In the genomic region with DNA sequence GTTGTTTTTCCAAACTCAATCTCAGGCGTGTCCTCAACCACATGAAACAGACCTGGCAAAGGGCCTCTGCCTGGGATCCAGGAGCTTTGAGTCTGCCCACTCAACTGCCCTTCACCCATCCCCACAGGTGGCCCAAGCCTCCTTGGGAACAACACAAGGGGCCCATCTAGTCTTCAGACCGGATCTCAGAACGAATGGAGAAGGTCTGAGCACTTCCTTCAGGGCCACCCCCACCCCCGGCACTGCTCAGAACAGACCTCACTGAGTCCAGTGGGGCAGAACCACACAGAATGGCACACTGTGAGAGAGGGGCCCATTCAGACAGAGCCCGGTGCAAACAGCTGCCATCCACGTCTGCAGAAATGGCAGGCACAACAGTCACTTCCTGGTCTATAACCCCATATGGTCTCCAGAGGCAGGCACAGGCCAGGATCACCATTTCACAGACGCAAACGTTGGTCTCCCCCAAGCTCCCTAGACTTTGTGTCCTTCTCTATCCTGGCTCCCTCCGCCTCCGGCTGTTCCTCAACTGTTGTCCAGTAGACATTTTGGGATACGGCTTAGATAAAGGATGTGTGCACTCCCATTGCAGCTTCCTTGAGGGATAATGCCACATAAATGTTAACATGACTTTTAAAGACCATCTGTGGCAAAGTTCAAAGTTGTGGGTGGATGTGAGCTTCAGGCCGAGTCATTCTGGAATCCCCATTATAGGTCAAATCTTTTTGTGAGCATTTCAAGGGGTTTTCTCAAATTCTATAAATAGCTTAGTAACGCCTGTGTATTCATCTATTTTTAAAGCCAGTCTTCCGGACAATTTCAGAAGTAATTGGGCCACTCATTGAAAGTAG, we compare ENCODE assay signal across 8 cellular contexts.
DNase-seq lines count a peak whose midpoint lies in the region; ATAC-seq and TF ChIP-seq lines count a peak whose summit lies in the region.

No MANE protein-coding gene starts in this region.

- peak; percentile 28 for ATAC-seq in GM19468 (IDR thresholded peaks at IDR 0.05; ENCODE audit: extremely low read depth, unreplicated experiment)
- peak; percentile 61 for ATAC-seq in HG03520 (IDR thresholded peaks at IDR 0.05; ENCODE audit: unreplicated experiment)
- ATAC-seq in foreskin keratinocyte, result no peak

- no peaks in the 10 kb centered on the region for H3K36me3 ChIP-seq in thyroid gland
- H3K36me3 ChIP-seq in esophagus squamous epithelium, result peaks cover 0 to 38% (median 0%) of the 10 kb centered on the region in 3 donors

- DNase-seq in CD1c-positive myeloid dendritic cell (ENCODE audit: extremely low spot score) (peak; percentile 74), fibroblast of mammary gland (ENCODE audit: low read depth) (peak; percentile 45), thyroid gland (peak; percentile 93), esophagus squamous epithelium (lab: John Stamatoyannopoulos, UW) (no peak), foreskin keratinocyte (no peak), RKO (ENCODE audit: low spot score) (no peak)

- H3K4me1 ChIP-seq in thyroid gland (peaks cover 66 to 90% of the 10 kb centered on the region in 2 donors), esophagus squamous epithelium (peaks cover 0 to 12% (median 5%) of the 10 kb centered on the region in 3 donors), foreskin keratinocyte (no peaks in the 10 kb centered on the region)

- no peak for TF ChIP-seq CTCF in fibroblast of mammary gland (conservative IDR thresholded peaks at IDR 0.05; ENCODE audit: control insufficient read depth, insufficient read depth, low read depth, low read length)
- no peak for TF ChIP-seq CTCF in thyroid gland (IDR thresholded peaks at IDR 0.05)
- no peak for TF ChIP-seq CTCF in esophagus squamous epithelium (IDR thresholded peaks at IDR 0.05)
- no peak for TF ChIP-seq CTCF in foreskin keratinocyte (conservative IDR thresholded peaks at IDR 0.05)

- WGBS in thyroid gland, 2 donors, result 62 to 72% methylated on average over 10 to 14 of the region's 14 CpGs
- WGBS in esophagus squamous epithelium, 2 donors, result 61 to 80% methylated on average over 8 to 9 of the region's 14 CpGs

- H3K4me3 ChIP-seq in fibroblast of mammary gland (ENCODE audit: control insufficient read depth, low read depth, low read length), result no peak overlapping the region
- H3K4me3 ChIP-seq in thyroid gland (replicated peaks in 1 of 3), result no peak overlapping the region
- no peak overlapping the region for H3K4me3 ChIP-seq in esophagus squamous epithelium

- no peaks in the 10 kb centered on the region for H3K9me3 ChIP-seq in thyroid gland
- no peaks in the 10 kb centered on the region for H3K9me3 ChIP-seq in esophagus squamous epithelium

- TF ChIP-seq POLR2A in thyroid gland (IDR thresholded peaks at IDR 0.05) (no peak), esophagus squamous epithelium (IDR thresholded peaks at IDR 0.05) (no peak)

- H3K27me3 ChIP-seq in thyroid gland (no peaks in the 10 kb centered on the region), esophagus squamous epithelium (no peaks in the 10 kb centered on the region), foreskin keratinocyte (no peaks in the 10 kb centered on the region)

- intact Hi-C loops in thyroid gland (cut with DNase I) (no loop called here), esophagus squamous epithelium (cut with DNase I) (no loop called here)

- H3K27ac ChIP-seq in thyroid gland (peak overlapping the region; percentile 82 to 87 (median 86)), esophagus squamous epithelium (peak overlapping the region in 1 of 4 donors; percentile 17), foreskin keratinocyte (no peak overlapping the region)

Comparison
In these comparisons a context has a peak if more than half of its experiments do, and no peak if none do; other contexts are left out.
1. DNase-seq: peak in CD1c-positive myeloid dendritic cell (single experiment), fibroblast of mammary gland (single experiment) and thyroid gland (2 of 2); none in esophagus squamous epithelium (single experiment), foreskin keratinocyte (0 of 2) and RKO (single experiment).